33 cellular contexts compared by ENCODE assay signal in genomic region chr20:37424062-37424851, GRCh38.
"Had no signal": no experiment of that assay in that cellular context is flagged by ENCODE, and none has a peak within 500 bp of the region (broad histone marks: within the 10 kb centered on the region; RNA-seq: fewer than 3 reads in every experiment).

No MANE protein-coding gene starts in this region.

- H3K36me3 Mint-ChIP-seq: activated naive CD8-positive, alpha-beta T cell had no signal

- DNase-seq: activated B cell treated with CpG ODN at 0.5 μM for 24 hours; activated CD4-positive, alpha-beta T cell treated with anti-CD3 and anti-CD28 coated beads for 48 hours; activated CD4-positive, alpha-beta T cell treated with anti-CD3 and anti-CD28 coated beads, Interleukin-2, amount 50 U/mL, for 1 hour; activated CD4-positive, alpha-beta T cell treated with anti-CD3 and anti-CD28 coated beads, Interleukin-2, amount 50 U/mL, for 48 hours; activated CD8-positive, alpha-beta memory T cell treated with anti-CD3 and anti-CD28 coated beads for 24 hours; activated CD8-positive, alpha-beta T cell treated with anti-CD3 and anti-CD28 coated beads for 36 hours; activated effector memory CD4-positive, alpha-beta T cell treated with Interleukin-2 at 50 U/mL for 16 hours; activated gamma-delta T cell treated with Interleukin-2 at 50 U/mL for 16 hours; activated naive CD4-positive, alpha-beta T cell treated with anti-CD3 and anti-CD28 coated beads, Interleukin-2, amount 50 U/mL, for 16 hours; activated naive CD4-positive, alpha-beta T cell treated with Interleukin-2 at 50 U/mL for 16 hours; activated T-cell treated with anti-CD3 and anti-CD28 coated beads, Interleukin-2, amount 50 U/mL, for 4 hours; amniotic stem cell; anterior cingulate cortex; brain microvascular endothelial cell; cerebellar nuclear complex; dorsolateral prefrontal cortex; effector memory CD4-positive, alpha-beta T cell; endodermal cell; foreskin keratinocyte; gastrocnemius medialis; glutamatergic neuron; T-helper 1 cell; T-helper 17 cell; T1000; WERI-Rb-1 had no signal

- H3K9me3 ChIP-seq: gastrocnemius medialis, heart left ventricle had no signal

- H3K4me3 ChIP-seq: coronary artery, dorsolateral prefrontal cortex, gastrocnemius medialis, heart left ventricle had no signal

- H3K4me3 Mint-ChIP-seq: activated B cell treated with CpG ODN at 0.5 μM for 24 hours; activated CD8-positive, alpha-beta T cell treated with anti-CD3 and anti-CD28 coated beads for 36 hours; activated naive CD8-positive, alpha-beta T cell; activated T-cell treated with anti-CD3 and anti-CD28 coated beads, Interleukin-2, amount 50 U/mL, for 4 hours; activated T-helper 17 cell treated with anti-CD3 and anti-CD28 coated beads, Interleukin-2, amount 50 U/mL, for 72 hours; dendritic cell treated with granulocyte-macrophage colony-stimulating factor and Interleukin-4, amounts not matched to agents 40 ng/mL and 50 ng/mL, for 4 days; endodermal cell; T-helper 17 cell; T-helper 2 cell treated with Interferon-gamma antibody and Interleukin-4, amounts not matched to agents 5 μg/mL and 100 μg/mL, for 36 hours had no signal

- H3K9me3 Mint-ChIP-seq: activated B cell treated with CpG ODN at 0.5 μM for 24 hours; activated CD8-positive, alpha-beta T cell treated with anti-CD3 and anti-CD28 coated beads for 36 hours; activated T-cell treated with anti-CD3 and anti-CD28 coated beads, Interleukin-2, amount 50 U/mL, for 4 hours; activated T-helper 17 cell treated with anti-CD3 and anti-CD28 coated beads, Interleukin-2, amount 50 U/mL, for 72 hours; dendritic cell treated with granulocyte-macrophage colony-stimulating factor and Interleukin-4, amounts not matched to agents 40 ng/mL and 50 ng/mL, for 4 days; endodermal cell; T-helper 2 cell treated with Interferon-gamma antibody and Interleukin-4, amounts not matched to agents 5 μg/mL and 100 μg/mL, for 36 hours had no signal

- H3K27ac ChIP-seq: brain microvascular endothelial cell, coronary artery, foreskin keratinocyte, gastrocnemius medialis, heart left ventricle had no signal

- H3K27ac Mint-ChIP-seq: activated B cell treated with CpG ODN at 0.5 μM for 24 hours; activated CD8-positive, alpha-beta T cell treated with anti-CD3 and anti-CD28 coated beads for 36 hours; activated naive CD8-positive, alpha-beta T cell; activated T-helper 17 cell treated with anti-CD3 and anti-CD28 coated beads, Interleukin-2, amount 50 U/mL, for 72 hours; dendritic cell treated with granulocyte-macrophage colony-stimulating factor and Interleukin-4, amounts not matched to agents 40 ng/mL and 50 ng/mL, for 4 days; endodermal cell; T-helper 17 cell; T-helper 2 cell treated with Interferon-gamma antibody and Interleukin-4, amounts not matched to agents 5 μg/mL and 100 μg/mL, for 36 hours had no signal

- ATAC-seq: activated CD4-positive, CD25-positive, alpha-beta regulatory T cell treated with anti-CD3 and anti-CD28 coated beads, Interleukin-2, amount 50 U/mL, for 24 hours; activated CD8-positive, alpha-beta T cell treated with anti-CD3 and anti-CD28 coated beads for 36 hours; activated T-cell treated with anti-CD3 and anti-CD28 coated beads, Interleukin-2, amount 50 U/mL, for 4 hours; activated T-helper 17 cell treated with anti-CD3 and anti-CD28 coated beads, Interleukin-2, amount 50 U/mL, for 72 hours; esophagus mucosa; foreskin keratinocyte; gastrocnemius medialis; heart left ventricle; T-helper 17 cell had no signal

- H3K4me1 Mint-ChIP-seq: activated B cell treated with CpG ODN at 0.5 μM for 24 hours; activated T-helper 17 cell treated with anti-CD3 and anti-CD28 coated beads, Interleukin-2, amount 50 U/mL, for 72 hours had no signal

- H3K36me3 ChIP-seq: brain microvascular endothelial cell, gastrocnemius medialis, heart left ventricle, WERI-Rb-1 had no signal

- H3K4me1 ChIP-seq: foreskin keratinocyte, gastrocnemius medialis, heart left ventricle had no signal
